In the genomic region with DNA sequence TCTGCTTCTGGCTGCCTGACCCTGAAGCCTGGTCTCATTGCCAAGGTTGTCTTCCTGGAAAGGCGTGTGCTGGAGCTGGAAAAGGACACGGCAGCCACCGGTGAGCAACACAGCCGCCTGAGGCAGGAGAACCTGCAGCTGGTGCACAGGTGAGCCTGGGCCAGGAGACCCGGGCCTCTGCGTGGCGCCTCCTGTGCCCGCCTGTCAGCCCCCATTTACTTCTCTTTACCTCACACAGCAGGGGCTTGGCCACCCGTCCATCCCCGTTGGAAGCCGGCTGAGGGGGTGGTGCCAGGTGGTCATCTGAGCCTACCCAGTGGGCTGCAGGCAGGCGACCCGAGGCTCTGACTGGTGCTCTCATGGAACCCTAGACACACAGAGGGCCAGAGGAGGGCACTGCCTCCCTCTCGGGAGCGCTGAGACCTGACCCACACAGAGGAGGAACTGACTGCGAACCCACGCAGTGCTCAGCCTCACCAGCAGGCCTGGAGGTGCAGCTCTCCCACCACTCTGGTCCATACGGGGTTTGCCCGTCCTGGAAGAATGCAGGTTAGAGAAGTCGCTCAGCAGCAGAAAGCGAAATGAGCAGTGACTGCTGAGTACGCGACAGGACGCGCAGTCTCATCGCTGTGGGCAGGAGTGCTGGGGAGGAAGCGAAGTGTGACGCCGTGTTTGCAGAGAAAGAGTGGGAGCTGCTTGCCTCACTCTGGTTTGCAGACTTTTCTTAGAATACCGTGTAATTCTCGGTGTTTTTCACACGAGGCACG, we compare ENCODE assay signal across 1 cellular context.
TF ChIP-seq lines count a peak whose summit lies in the region.

No MANE protein-coding gene starts in this region.

TF ChIP-seq in H1, 55 proteins besides CTCF, POLR2A, EP300 and RAD21:
- TF ChIP-seq KDM5A (IDR thresholded peaks at IDR 0.05; ENCODE audit: low read length) (no peak), KDM4A (IDR thresholded peaks at IDR 0.05; ENCODE audit: low read depth, low read length, severe bottlenecking) (no peak), KDM1A (IDR thresholded peaks at IDR 0.05; ENCODE audit: borderline replicate concordance, low read length) (no peak), SAP30 (IDR thresholded peaks at IDR 0.05; ENCODE audit: insufficient read depth, insufficient replicate concordance, low read length) (no peak), NANOG (IDR thresholded peaks at IDR 0.05; ENCODE audit: insufficient read depth, low read depth, low read length, poor library complexity, severe bottlenecking) (no peak), TCF12 (IDR thresholded peaks at IDR 0.05; ENCODE audit: low read depth, low read length) (no peak), GABPA (IDR thresholded peaks at IDR 0.05; ENCODE audit: borderline replicate concordance, insufficient read depth, low read length) (no peak), RNF2 (IDR thresholded peaks at IDR 0.05; ENCODE audit: borderline replicate concordance, low read depth, low read length, missing control alignments, poor library complexity, severe bottlenecking) (no peak), HDAC6 (IDR thresholded peaks at IDR 0.05; ENCODE audit: low read depth, low read length) (no peak), BRCA1 (IDR thresholded peaks at IDR 0.05; ENCODE audit: low read depth, low read length) (no peak), SRF (IDR thresholded peaks at IDR 0.05; ENCODE audit: low read depth, low read length) (no peak), SIN3A (conservative IDR thresholded peaks at IDR 0.05 in 1 of 2, IDR thresholded peaks at IDR 0.05 in 1 of 2; ENCODE audit: low read depth in 1 of 2, low read length in 2 of 2) (no peak), PHF8 (conservative IDR thresholded peaks at IDR 0.05; ENCODE audit: low read depth, low read length) (no peak), BACH1 (IDR thresholded peaks at IDR 0.05; ENCODE audit: low read length) (no peak), POU5F1 (IDR thresholded peaks at IDR 0.05; ENCODE audit: low read depth, low read length) (no peak)
